In genomic region chr10:6047326-6047611, GRCh38 we compare ENCODE assay signal across 21 cellular contexts. TPM values are rescaled to one million over a fixed set of nuclear protein-coding genes. Genes with fewer than 3 reads are reported as not detected.
A peak's percentile ranks its signal among the peaks of the same experiment; 100 is the strongest.
DNase-seq lines count a peak whose midpoint lies in the region; ATAC-seq lines count a peak whose summit lies in the region.
"Had no signal": no experiment of that assay in that cellular context is flagged by ENCODE, and none has a peak within 500 bp of the region (broad histone marks: within the 10 kb centered on the region; RNA-seq: fewer than 3 reads in every experiment).

No MANE protein-coding gene starts in this region.

- DNase-seq in activated T-cell treated with anti-CD3 and anti-CD28 coated beads, Interleukin-2, amount 50 U/mL, for 1 hour: peak; percentile 19
- no peak for DNase-seq in activated T-cell treated with anti-CD3 and anti-CD28 coated beads, Interleukin-2, amount 50 U/mL, for 48 hours
- no peak for DNase-seq in activated T-helper 1 cell treated with anti-CD3 and anti-CD28 coated beads, Interleukin-12 subunit alpha, Interleukin-12 subunit beta, Interleukin-2, Interleukin-4 antibody, amounts not matched to agents 30 ng/mL and 10 ng/mL and 1 ng/mL, durations not matched to agents 14 hours and 24 hours and 36 hours (ENCODE audit: low spot score)
- DNase-seq in neuronal stem cell (ENCODE audit: low spot score) (no peak), GM19238 (ENCODE audit: insufficient read length, low spot score) (no peak)
- DNase-seq: activated naive CD4-positive, alpha-beta T cell; dorsolateral prefrontal cortex; NCI-H1436 treated with DMSO at 0.1 percent for 48 hours; NCI-H524; retina; SJCRH30 had no signal

- H2BK120ac ChIP-seq in neuronal stem cell (ENCODE audit: low read depth, low read length): peak overlapping the region; percentile 56

- no peak overlapping the region for H3K4me2 ChIP-seq in neuronal stem cell (ENCODE audit: insufficient read depth, low read length, poor library complexity, severe bottlenecking)
- H3K4me2 ChIP-seq: smooth muscle cell had no signal

- H2BK15ac ChIP-seq in neuronal stem cell (ENCODE audit: low read length): no peak overlapping the region

- no peaks in the 10 kb centered on the region for H3K9me3 Mint-ChIP-seq in IgD-negative memory B cell
- H3K9me3 Mint-ChIP-seq in activated T-helper 1 cell treated with anti-CD3 and anti-CD28 coated beads, Interleukin-12 subunit alpha, Interleukin-12 subunit beta, Interleukin-2, Interleukin-4 antibody, amounts not matched to agents 30 ng/mL and 10 ng/mL and 1 ng/mL, durations not matched to agents 14 hours and 24 hours and 36 hours: no peaks in the 10 kb centered on the region
- H3K9me3 Mint-ChIP-seq: central memory CD8-positive, alpha-beta T cell had no signal

- H3K4me3 ChIP-seq in neuronal stem cell (ENCODE audit: low read length in 2 of 2): no peak overlapping the region
- H3K4me3 ChIP-seq: dorsolateral prefrontal cortex, SJCRH30, smooth muscle cell, upper lobe of left lung had no signal

- H3K27ac Mint-ChIP-seq in IgD-negative memory B cell: peak overlapping the region in 2 of 3 donors; percentile 44 to 59
- H3K27ac Mint-ChIP-seq in activated T-helper 1 cell treated with anti-CD3 and anti-CD28 coated beads, Interleukin-12 subunit alpha, Interleukin-12 subunit beta, Interleukin-2, Interleukin-4 antibody, amounts not matched to agents 30 ng/mL and 10 ng/mL and 1 ng/mL, durations not matched to agents 14 hours and 24 hours and 36 hours: peak overlapping the region; percentile 76

- intact Hi-C loops in activated T-helper 1 cell treated with anti-CD3 and anti-CD28 coated beads, Interleukin-12 subunit alpha, Interleukin-12 subunit beta, Interleukin-2, Interleukin-4 antibody, amounts not matched to agents 30 ng/mL and 10 ng/mL and 1 ng/mL, durations not matched to agents 14 hours and 24 hours and 36 hours (cut with micrococcal nuclease): no loop called here

- no peak overlapping the region for H4K91ac ChIP-seq in neuronal stem cell (ENCODE audit: low read depth, low read length, poor library complexity)

- no peak overlapping the region for H4K8ac ChIP-seq in neuronal stem cell (ENCODE audit: low read depth, low read length)

- peaks cover 0 to 3% of the 10 kb centered on the region in 2 donors for H3K9me3 ChIP-seq in neuronal stem cell (replicated peaks in 1 of 2; ENCODE audit: control insufficient read depth in 2 of 2, insufficient read depth in 1 of 2, low read depth in 1 of 2, low read length in 2 of 2)
- H3K9me3 ChIP-seq: SJCRH30, upper lobe of left lung had no signal

- peaks cover 5% of the 10 kb centered on the region for H3K27me3 Mint-ChIP-seq in IgD-negative memory B cell
- H3K27me3 Mint-ChIP-seq in activated T-helper 1 cell treated with anti-CD3 and anti-CD28 coated beads, Interleukin-12 subunit alpha, Interleukin-12 subunit beta, Interleukin-2, Interleukin-4 antibody, amounts not matched to agents 30 ng/mL and 10 ng/mL and 1 ng/mL, durations not matched to agents 14 hours and 24 hours and 36 hours (ENCODE audit: insufficient read depth): no peaks in the 10 kb centered on the region
- H3K27me3 Mint-ChIP-seq: central memory CD8-positive, alpha-beta T cell had no signal

- no CpG with 5 or more reads among the region's 9 CpGs for WGBS in neuronal stem cell (ENCODE audit: extremely low coverage in 2 of 2, insufficient read length in 2 of 2, insufficient replicate concordance in 1 of 2), 2 donors

- H3K79me1 ChIP-seq in neuronal stem cell (ENCODE audit: low read depth, low read length): no peaks in the 10 kb centered on the region

- H3K27me3 ChIP-seq in neuronal stem cell (ENCODE audit: control insufficient read depth in 3 of 3, insufficient read depth in 3 of 3, low read depth in 1 of 3, low read length in 3 of 3): peaks cover 0 to 16% (median 0%) of the 10 kb centered on the region in 3 experiments
- H3K27me3 ChIP-seq: dorsolateral prefrontal cortex, upper lobe of left lung had no signal

- peak overlapping the region in 1 of 4 donors; percentile 85 for H3K4me3 Mint-ChIP-seq in IgD-negative memory B cell
- H3K4me3 Mint-ChIP-seq in activated T-helper 1 cell treated with anti-CD3 and anti-CD28 coated beads, Interleukin-12 subunit alpha, Interleukin-12 subunit beta, Interleukin-2, Interleukin-4 antibody, amounts not matched to agents 30 ng/mL and 10 ng/mL and 1 ng/mL, durations not matched to agents 14 hours and 24 hours and 36 hours: peak overlapping the region; percentile 64
- H3K4me3 Mint-ChIP-seq: CD14-positive monocyte; central memory CD8-positive, alpha-beta T cell had no signal

- ATAC-seq in GM18873 (IDR thresholded peaks at IDR 0.05; ENCODE audit: low FRiP score, unreplicated experiment): no peak
- ATAC-seq in GM18520 (IDR thresholded peaks at IDR 0.05; ENCODE audit: unreplicated experiment): no peak

- peak overlapping the region; percentile 75 for H3K14ac ChIP-seq in neuronal stem cell (ENCODE audit: low read length)

- H2BK12ac ChIP-seq in neuronal stem cell (ENCODE audit: low read length): no peak overlapping the region

- H3K23ac ChIP-seq in neuronal stem cell (ENCODE audit: low read depth, low read length, poor library complexity): peak overlapping the region; percentile 58

- H3K9ac ChIP-seq in neuronal stem cell (ENCODE audit: low read depth, low read length, poor library complexity): no peak overlapping the region

- H3K4me1 ChIP-seq in neuronal stem cell (ENCODE audit: control insufficient read depth in 2 of 2, insufficient read depth in 1 of 2, low read depth in 1 of 2, low read length in 2 of 2): peaks cover 0 to 4% of the 10 kb centered on the region in 2 donors
- H3K4me1 ChIP-seq: SJCRH30 had no signal

- peak overlapping the region; percentile 77 for H3K18ac ChIP-seq in neuronal stem cell (ENCODE audit: low read length)

- no peak overlapping the region for H2AK5ac ChIP-seq in neuronal stem cell (ENCODE audit: low read depth, low read length)

- H2BK5ac ChIP-seq in neuronal stem cell (ENCODE audit: low read length): no peak overlapping the region

- H2AFZ ChIP-seq in neuronal stem cell (ENCODE audit: low read length): no peak overlapping the region

- peak overlapping the region; percentile 14 for H3K4ac ChIP-seq in neuronal stem cell (ENCODE audit: low read length)

- peaks cover 65 to 79% (median 69%) of the 10 kb centered on the region in 3 donors for H3K4me1 Mint-ChIP-seq in IgD-negative memory B cell
- H3K4me1 Mint-ChIP-seq in activated T-helper 1 cell treated with anti-CD3 and anti-CD28 coated beads, Interleukin-12 subunit alpha, Interleukin-12 subunit beta, Interleukin-2, Interleukin-4 antibody, amounts not matched to agents 30 ng/mL and 10 ng/mL and 1 ng/mL, durations not matched to agents 14 hours and 24 hours and 36 hours (ENCODE audit: low read depth): peaks cover 94% of the 10 kb centered on the region

- no peak overlapping the region for H3K27ac ChIP-seq in neuronal stem cell (replicated peaks; ENCODE audit: low read length)
- H3K27ac ChIP-seq: dorsolateral prefrontal cortex, SJCRH30, upper lobe of left lung, VCaP had no signal

- no peaks in the 10 kb centered on the region for H3K36me3 ChIP-seq in neuronal stem cell (replicated peaks in 1 of 2; ENCODE audit: control insufficient read depth in 2 of 2, insufficient read depth in 2 of 2, low read length in 2 of 2)
- H3K36me3 ChIP-seq: SJCRH30, upper lobe of left lung had no signal

- H3K36me3 Mint-ChIP-seq in IgD-negative memory B cell: no peaks in the 10 kb centered on the region
- peaks cover 81% of the 10 kb centered on the region for H3K36me3 Mint-ChIP-seq in activated T-helper 1 cell treated with anti-CD3 and anti-CD28 coated beads, Interleukin-12 subunit alpha, Interleukin-12 subunit beta, Interleukin-2, Interleukin-4 antibody, amounts not matched to agents 30 ng/mL and 10 ng/mL and 1 ng/mL, durations not matched to agents 14 hours and 24 hours and 36 hours (ENCODE audit: low read depth)
- H3K36me3 Mint-ChIP-seq: CD14-positive monocyte had no signal

RNA-seq across cellular contexts. Expression of gene IL2RA, which starts 14.9 kb away (rescaled TPM):
- polyA plus RNA-seq in IgD-negative memory B cell: 27.2 TPM
- total RNA-seq in activated T-helper 1 cell treated with anti-CD3 and anti-CD28 coated beads, Interleukin-12 subunit alpha, Interleukin-12 subunit beta, Interleukin-2, Interleukin-4 antibody, amounts not matched to agents 30 ng/mL and 10 ng/mL and 1 ng/mL, durations not matched to agents 14 hours and 24 hours and 36 hours: 1,237 and 1,254 TPM in 2 replicates
- not detected for polyA plus RNA-seq in neuronal stem cell (2013, experiment 1 of 2)
- polyA plus RNA-seq in neuronal stem cell (2013, experiment 2 of 2): not detected
- total RNA-seq: astrocyte, MCF 10A, SJCRH30, smooth muscle cell had no signal
- polyA plus RNA-seq: smooth muscle cell had no signal

RNA-seq across cellular contexts. Expression of gene RBM17, which starts 41.6 kb away (rescaled TPM):
- polyA plus RNA-seq in IgD-negative memory B cell: 118 TPM
- total RNA-seq in activated T-helper 1 cell treated with anti-CD3 and anti-CD28 coated beads, Interleukin-12 subunit alpha, Interleukin-12 subunit beta, Interleukin-2, Interleukin-4 antibody, amounts not matched to agents 30 ng/mL and 10 ng/mL and 1 ng/mL, durations not matched to agents 14 hours and 24 hours and 36 hours: 265 and 283 TPM in 2 replicates
- 75.9 TPM for polyA plus RNA-seq in neuronal stem cell (2013, experiment 1 of 2)
- 76.3 TPM for polyA plus RNA-seq in neuronal stem cell (2013, experiment 2 of 2)
